In genomic region chr12:10153271-10154144, GRCh38 we compare ENCODE assay signal across 9 cellular contexts. TPM values are rescaled to one million over a fixed set of nuclear protein-coding genes. Genes with fewer than 3 reads are reported as not detected.
DNase-seq lines count a peak whose midpoint lies in the region; ATAC-seq, FAIRE-seq and TF ChIP-seq lines count a peak whose summit lies in the region.
"Had no signal": no experiment of that assay in that cellular context is flagged by ENCODE, and none has a peak within 500 bp of the region (broad histone marks: within the 10 kb centered on the region; RNA-seq: fewer than 3 reads in every experiment).

No MANE protein-coding gene starts in this region.

- peak overlapping the region; percentile 42 for H3K4me3 ChIP-seq in HFF-Myc (replicated peaks; ENCODE audit: low read depth, low read length)
- H3K4me3 ChIP-seq in HepG2 (replicated peaks in 1 of 3; ENCODE audit: insufficient read depth in 1 of 3, low read depth in 2 of 3, low read length in 3 of 3): peak overlapping the region in 2 of 3 experiments; percentile 22 to 56; a peak in 4 of 6 replicates

- 0 out of 2 replicates have a peak, but pooled peaks have one; percentile 45 for TF ChIP-seq RAD21 in HepG2 (CRISPR knock-in tag; IDR thresholded peaks at IDR 0.05)

- no peaks in the 10 kb centered on the region for H3K79me2 ChIP-seq in HepG2 (ENCODE audit: insufficient read depth, low read length)

- 66% methylated on average over 21 of the region's 46 CpGs for WGBS in HepG2 (ENCODE audit: low lambda C conversion rate)

- TF ChIP-seq EP300 in HepG2 (IDR thresholded peaks at IDR 0.05; ENCODE audit: low read depth in 2 of 2, low read length in 2 of 2): no peak
- no peak for TF ChIP-seq EP300 in HepG2 (CRISPR knock-in tag; IDR thresholded peaks at IDR 0.05; ENCODE audit: borderline replicate concordance)

- DNase-seq in D341Med (ENCODE audit: low spot score) (peak; percentile 79), HFF-Myc (ENCODE audit: extremely low read depth, low read depth) (peak; percentile 30), NCI-H2196 treated with DMSO at 0.1 percent for 48 hours (lab: John Stamatoyannopoulos, UW; ENCODE audit: unreplicated experiment) (peak; percentile 9), dermis blood vessel endothelial cell (peak; percentile 77), HepG2 (ENCODE audit: low spot score) (peak; percentile 16), NCI-H226 (no peak)
- peak; percentile 52 for DNase-seq in activated CD4-positive, alpha-beta T cell treated with anti-CD3 and anti-CD28 coated beads, Interleukin-2, amount 50 U/mL, for 1 hour
- peak; percentile 43 for DNase-seq in stimulated activated CD4-positive, alpha-beta T cell treated with anti-CD3 and anti-CD28 coated beads, Interleukin-1b, Interleukin-23, amount 100 ng/mL, for 48 hours

- no peaks in the 10 kb centered on the region for H4K20me1 ChIP-seq in HepG2 (ENCODE audit: insufficient read depth, low read length)

- no TSS peak for BruUV-seq in HepG2 (replicated peaks; lab: Mats Ljungman, UMichigan)

- peak; percentile 84 for ATAC-seq in HepG2

- TF ChIP-seq CTCF in HFF-Myc (IDR thresholded peaks at IDR 0.05; ENCODE audit: low read depth, low read length, missing control alignments) (peak; percentile 70), HepG2 (CRISPR knock-in tag; IDR thresholded peaks at IDR 0.05) (peak; percentile 73)

- H3K27me3 ChIP-seq in HepG2 (ENCODE audit: control insufficient read depth in 1 of 2, insufficient read depth in 2 of 2, low read length in 2 of 2): 0 out of 5 replicates have a peak, but pooled peaks cover 0 to 5% of the 10 kb centered on the region in 2 experiments

- intact Hi-C loops in HepG2 (cut with micrococcal nuclease; ENCODE audit: unreplicated experiment): loop anchor here (2.0 to 10.0 kb wide), 2 partner anchors 37 to 1331 kb away; no protein-coding TSS in a partner anchor

- CTCF ChIA-PET in HepG2 (lab: Yijun Ruan, JAX; ENCODE audit: low intra/inter-chr PET ratio, low total read pairs): interaction anchor here (0.6 to 1.8 kb wide), 3 partner anchors 33 to 1333 kb away, joined by 3 to 19 read pairs (median 3); no protein-coding TSS in a partner anchor

- H3K27ac ChIP-seq in HepG2 (ENCODE audit: extremely low read length, insufficient read depth, low read length): no peak overlapping the region

- H3K9ac ChIP-seq in HepG2 (ENCODE audit: insufficient read depth, low read depth, low read length): no peak overlapping the region

- POLR2A ChIA-PET in HepG2 (lab: Yijun Ruan, JAX): no interaction called here

- peak overlapping the region; percentile 68 for H3K4me2 ChIP-seq in HepG2 (ENCODE audit: low read depth, low read length)

- H3K4me1 ChIP-seq in HepG2 (ENCODE audit: insufficient read depth, low read length): no peaks in the 10 kb centered on the region

- no peaks in the 10 kb centered on the region for H3K9me3 ChIP-seq in HepG2 (ENCODE audit: low read length)

- FAIRE-seq in HepG2 (lab: Jason Lieb, UNC): peak; percentile 60
- FAIRE-seq: colon had no signal

- H2AFZ ChIP-seq in HepG2 (ENCODE audit: low read length): no peak overlapping the region

- in situ Hi-C loops in HepG2 (cut with HindIII; ENCODE audit: extremely low pct_ligation_motif_present, low pct_unique_long_range_greater_than_20kb): no loop called here

- H3K36me3 ChIP-seq in HepG2 (replicated peaks in 1 of 2; ENCODE audit: control insufficient read depth in 1 of 2, insufficient read depth in 2 of 2, low read length in 2 of 2): no peaks in the 10 kb centered on the region

- TF ChIP-seq POLR2A in HepG2 (IDR thresholded peaks at IDR 0.05; ENCODE audit: insufficient read depth in 1 of 2, low read depth in 2 of 2, low read length in 2 of 2): no peak

RNA-seq across cellular contexts. Expression of gene OLR1, which starts 18.4 kb away (rescaled TPM):
- total RNA-seq in dermis blood vessel endothelial cell: not detected in 2 replicates
- not detected in 2 replicates for total RNA-seq in HepG2 (2016; rRNA removed; fragmentation: Illumina TruSeq; extraction: Trizol)
- total RNA-seq in HepG2 (2016; cell fraction: cytosol; rRNA removed; fragmentation: Illumina TruSeq; extraction: Trizol; ENCODE audit: low read depth): not detected in 2 replicates
- total RNA-seq in HepG2 (2016; cell fraction: insoluble cytoplasmic fraction; rRNA removed; fragmentation: Illumina TruSeq; extraction: Trizol): not detected in 2 replicates
- not detected in 2 replicates for total RNA-seq in HepG2 (2016; cell fraction: membrane; rRNA removed; fragmentation: Illumina TruSeq; extraction: Trizol)
- total RNA-seq in HepG2 (2016; cell fraction: nucleus; rRNA removed; fragmentation: Illumina TruSeq; extraction: Trizol): not detected in 2 replicates
- polyA plus RNA-seq in HepG2 (2011; rRNA removed): not detected in 2 replicates
- polyA plus RNA-seq in HepG2 (2011; cell fraction: cytosol; rRNA removed): 0.04 TPM in 1 of 2 replicates, not detected in the other
- polyA plus RNA-seq in HepG2 (2011; cell fraction: nucleus; rRNA removed): not detected in 2 replicates
- polyA plus RNA-seq in HepG2 (2012): not detected in 2 replicates
- polyA plus RNA-seq in HepG2 (2016; cell fraction: cytosol; fragmentation: Illumina TruSeq; extraction: Trizol; ENCODE audit: low read depth): not detected in 2 replicates
- polyA plus RNA-seq in HepG2 (2016; cell fraction: insoluble cytoplasmic fraction; fragmentation: Illumina TruSeq; extraction: Trizol; ENCODE audit: low read depth): not detected in 2 replicates
- polyA plus RNA-seq in HepG2 (2016; cell fraction: membrane; fragmentation: Illumina TruSeq; extraction: Trizol; ENCODE audit: low read depth): not detected in 2 replicates
- not detected in 2 replicates for polyA plus RNA-seq in HepG2 (2016; cell fraction: nucleus; fragmentation: Illumina TruSeq; extraction: Trizol; ENCODE audit: insufficient read depth, low read depth)
- 38.5 TPM in 1 of 2 replicates, not detected in the other for polyA minus RNA-seq in HepG2 (2011; rRNA and poly(A)+ RNA removed; ENCODE audit: low replicate concordance)
- 0.59 and 0.62 TPM in 2 replicates for polyA minus RNA-seq in HepG2 (2011; cell fraction: cytosol; rRNA and poly(A)+ RNA removed)
- 0.52 TPM in 1 of 2 replicates, not detected in the other for polyA minus RNA-seq in HepG2 (2011; cell fraction: nucleus; rRNA and poly(A)+ RNA removed)

RNA-seq across cellular contexts. Expression of gene CLEC7A, which starts 23.5 kb away (rescaled TPM):
- total RNA-seq in dermis blood vessel endothelial cell: 0.47 and 0.68 TPM in 2 replicates
- not detected in 2 replicates for total RNA-seq in HepG2 (2016; rRNA removed; fragmentation: Illumina TruSeq; extraction: Trizol)
- total RNA-seq in HepG2 (2016; cell fraction: cytosol; rRNA removed; fragmentation: Illumina TruSeq; extraction: Trizol; ENCODE audit: low read depth): not detected in 2 replicates
- total RNA-seq in HepG2 (2016; cell fraction: insoluble cytoplasmic fraction; rRNA removed; fragmentation: Illumina TruSeq; extraction: Trizol): not detected in 2 replicates
- not detected in 2 replicates for total RNA-seq in HepG2 (2016; cell fraction: membrane; rRNA removed; fragmentation: Illumina TruSeq; extraction: Trizol)
- total RNA-seq in HepG2 (2016; cell fraction: nucleus; rRNA removed; fragmentation: Illumina TruSeq; extraction: Trizol): not detected in 2 replicates
- polyA plus RNA-seq in HepG2 (2011; rRNA removed): not detected in 2 replicates
- not detected in 2 replicates for polyA plus RNA-seq in HepG2 (2011; cell fraction: cytosol; rRNA removed)
- polyA plus RNA-seq in HepG2 (2011; cell fraction: nucleus; rRNA removed): not detected in 2 replicates
- polyA plus RNA-seq in HepG2 (2012): not detected in 2 replicates
- polyA plus RNA-seq in HepG2 (2016; cell fraction: cytosol; fragmentation: Illumina TruSeq; extraction: Trizol; ENCODE audit: low read depth): not detected in 2 replicates
- not detected in 2 replicates for polyA plus RNA-seq in HepG2 (2016; cell fraction: insoluble cytoplasmic fraction; fragmentation: Illumina TruSeq; extraction: Trizol; ENCODE audit: low read depth)
- polyA plus RNA-seq in HepG2 (2016; cell fraction: membrane; fragmentation: Illumina TruSeq; extraction: Trizol; ENCODE audit: low read depth): not detected in 2 replicates
- not detected in 2 replicates for polyA plus RNA-seq in HepG2 (2016; cell fraction: nucleus; fragmentation: Illumina TruSeq; extraction: Trizol; ENCODE audit: insufficient read depth, low read depth)
- not detected in 2 replicates for polyA minus RNA-seq in HepG2 (2011; rRNA and poly(A)+ RNA removed; ENCODE audit: low replicate concordance)
- polyA minus RNA-seq in HepG2 (2011; cell fraction: cytosol; rRNA and poly(A)+ RNA removed): not detected in 2 replicates
- polyA minus RNA-seq in HepG2 (2011; cell fraction: nucleus; rRNA and poly(A)+ RNA removed): not detected in 2 replicates

RNA-seq across cellular contexts. Expression of gene TMEM52B, which starts 25.3 kb away (rescaled TPM):
- total RNA-seq in dermis blood vessel endothelial cell (not detected in 2 replicates), HepG2 (2016; rRNA removed; fragmentation: Illumina TruSeq; extraction: Trizol) (not detected in 2 replicates)
- not detected in 2 replicates for total RNA-seq in HepG2 (2016; cell fraction: cytosol; rRNA removed; fragmentation: Illumina TruSeq; extraction: Trizol; ENCODE audit: low read depth)
- not detected in 2 replicates for total RNA-seq in HepG2 (2016; cell fraction: insoluble cytoplasmic fraction; rRNA removed; fragmentation: Illumina TruSeq; extraction: Trizol)
- not detected in 2 replicates for total RNA-seq in HepG2 (2016; cell fraction: membrane; rRNA removed; fragmentation: Illumina TruSeq; extraction: Trizol)
- total RNA-seq in HepG2 (2016; cell fraction: nucleus; rRNA removed; fragmentation: Illumina TruSeq; extraction: Trizol): not detected in 2 replicates
- polyA plus RNA-seq in HepG2 (2011; rRNA removed): not detected in 2 replicates
- not detected in 2 replicates for polyA plus RNA-seq in HepG2 (2011; cell fraction: cytosol; rRNA removed)
- polyA plus RNA-seq in HepG2 (2011; cell fraction: nucleus; rRNA removed): not detected in 2 replicates
- not detected in 2 replicates for polyA plus RNA-seq in HepG2 (2012)
- not detected in 2 replicates for polyA plus RNA-seq in HepG2 (2016; cell fraction: cytosol; fragmentation: Illumina TruSeq; extraction: Trizol; ENCODE audit: low read depth)
- not detected in 2 replicates for polyA plus RNA-seq in HepG2 (2016; cell fraction: insoluble cytoplasmic fraction; fragmentation: Illumina TruSeq; extraction: Trizol; ENCODE audit: low read depth)
- polyA plus RNA-seq in HepG2 (2016; cell fraction: membrane; fragmentation: Illumina TruSeq; extraction: Trizol; ENCODE audit: low read depth): not detected in 2 replicates
- polyA plus RNA-seq in HepG2 (2016; cell fraction: nucleus; fragmentation: Illumina TruSeq; extraction: Trizol; ENCODE audit: insufficient read depth, low read depth): not detected in 2 replicates
- polyA minus RNA-seq in HepG2 (2011; rRNA and poly(A)+ RNA removed; ENCODE audit: low replicate concordance): 8.1 TPM in 1 of 2 replicates, not detected in the other
- not detected in 2 replicates for polyA minus RNA-seq in HepG2 (2011; cell fraction: cytosol; rRNA and poly(A)+ RNA removed)
- not detected in 2 replicates for polyA minus RNA-seq in HepG2 (2011; cell fraction: nucleus; rRNA and poly(A)+ RNA removed)

RNA-seq across cellular contexts. Expression of gene CLEC1A, which starts 54.7 kb away (rescaled TPM):
- 16.2 and 26.2 TPM in 2 replicates for total RNA-seq in dermis blood vessel endothelial cell
- not detected in 2 replicates for total RNA-seq in HepG2 (2016; rRNA removed; fragmentation: Illumina TruSeq; extraction: Trizol)
- total RNA-seq in HepG2 (2016; cell fraction: cytosol; rRNA removed; fragmentation: Illumina TruSeq; extraction: Trizol; ENCODE audit: low read depth): not detected in 2 replicates
- not detected in 2 replicates for total RNA-seq in HepG2 (2016; cell fraction: insoluble cytoplasmic fraction; rRNA removed; fragmentation: Illumina TruSeq; extraction: Trizol)
- not detected in 2 replicates for total RNA-seq in HepG2 (2016; cell fraction: membrane; rRNA removed; fragmentation: Illumina TruSeq; extraction: Trizol)
- not detected in 2 replicates for total RNA-seq in HepG2 (2016; cell fraction: nucleus; rRNA removed; fragmentation: Illumina TruSeq; extraction: Trizol)
- polyA plus RNA-seq in HepG2 (2011; rRNA removed): not detected in 2 replicates
- not detected in 2 replicates for polyA plus RNA-seq in HepG2 (2011; cell fraction: cytosol; rRNA removed)
- polyA plus RNA-seq in HepG2 (2011; cell fraction: nucleus; rRNA removed): not detected in 2 replicates
- not detected in 2 replicates for polyA plus RNA-seq in HepG2 (2012)
- not detected in 2 replicates for polyA plus RNA-seq in HepG2 (2016; cell fraction: cytosol; fragmentation: Illumina TruSeq; extraction: Trizol; ENCODE audit: low read depth)
- polyA plus RNA-seq in HepG2 (2016; cell fraction: insoluble cytoplasmic fraction; fragmentation: Illumina TruSeq; extraction: Trizol; ENCODE audit: low read depth): not detected in 2 replicates
- polyA plus RNA-seq in HepG2 (2016; cell fraction: membrane; fragmentation: Illumina TruSeq; extraction: Trizol; ENCODE audit: low read depth): not detected in 2 replicates
- not detected in 2 replicates for polyA plus RNA-seq in HepG2 (2016; cell fraction: nucleus; fragmentation: Illumina TruSeq; extraction: Trizol; ENCODE audit: insufficient read depth, low read depth)
- not detected in 2 replicates for polyA minus RNA-seq in HepG2 (2011; rRNA and poly(A)+ RNA removed; ENCODE audit: low replicate concordance)
- polyA minus RNA-seq in HepG2 (2011; cell fraction: cytosol; rRNA and poly(A)+ RNA removed): not detected in 2 replicates
- not detected in 2 replicates for polyA minus RNA-seq in HepG2 (2011; cell fraction: nucleus; rRNA and poly(A)+ RNA removed)

RNA-seq across cellular contexts. Expression of gene GABARAPL1, which starts 59.2 kb away (rescaled TPM):
- total RNA-seq in dermis blood vessel endothelial cell (76.9 and 88.2 TPM in 2 replicates), HepG2 (2016; rRNA removed; fragmentation: Illumina TruSeq; extraction: Trizol) (7.9 and 8.1 TPM in 2 replicates)
- total RNA-seq in HepG2 (2016; cell fraction: cytosol; rRNA removed; fragmentation: Illumina TruSeq; extraction: Trizol; ENCODE audit: low read depth): 1.2 and 2.7 TPM in 2 replicates
- total RNA-seq in HepG2 (2016; cell fraction: insoluble cytoplasmic fraction; rRNA removed; fragmentation: Illumina TruSeq; extraction: Trizol): 6.8 and 8.2 TPM in 2 replicates
- 3.7 and 3.8 TPM in 2 replicates for total RNA-seq in HepG2 (2016; cell fraction: membrane; rRNA removed; fragmentation: Illumina TruSeq; extraction: Trizol)
- total RNA-seq in HepG2 (2016; cell fraction: nucleus; rRNA removed; fragmentation: Illumina TruSeq; extraction: Trizol): 7.5 and 9.5 TPM in 2 replicates
- 26.1 and 28.1 TPM in 2 replicates for polyA plus RNA-seq in HepG2 (2011; rRNA removed)
- polyA plus RNA-seq in HepG2 (2011; cell fraction: cytosol; rRNA removed): 12.7 and 20.6 TPM in 2 replicates
- 18.1 and 27.4 TPM in 2 replicates for polyA plus RNA-seq in HepG2 (2011; cell fraction: nucleus; rRNA removed)
- 30.3 and 43.8 TPM in 2 replicates for polyA plus RNA-seq in HepG2 (2012)
- polyA plus RNA-seq in HepG2 (2016; cell fraction: cytosol; fragmentation: Illumina TruSeq; extraction: Trizol; ENCODE audit: low read depth): 1.2 and 1.3 TPM in 2 replicates
- polyA plus RNA-seq in HepG2 (2016; cell fraction: insoluble cytoplasmic fraction; fragmentation: Illumina TruSeq; extraction: Trizol; ENCODE audit: low read depth): 8.5 and 10.9 TPM in 2 replicates
- polyA plus RNA-seq in HepG2 (2016; cell fraction: membrane; fragmentation: Illumina TruSeq; extraction: Trizol; ENCODE audit: low read depth): 2.4 and 2.8 TPM in 2 replicates
- polyA plus RNA-seq in HepG2 (2016; cell fraction: nucleus; fragmentation: Illumina TruSeq; extraction: Trizol; ENCODE audit: insufficient read depth, low read depth): 8.0 and 9.3 TPM in 2 replicates
- polyA minus RNA-seq in HepG2 (2011; rRNA and poly(A)+ RNA removed; ENCODE audit: low replicate concordance): 14.5 and 98.1 TPM in 2 replicates
- 10.8 and 14.2 TPM in 2 replicates for polyA minus RNA-seq in HepG2 (2011; cell fraction: cytosol; rRNA and poly(A)+ RNA removed)
- 17.0 and 23.5 TPM in 2 replicates for polyA minus RNA-seq in HepG2 (2011; cell fraction: nucleus; rRNA and poly(A)+ RNA removed)
